4 cellular contexts compared by ENCODE assay signal in the genomic region with DNA sequence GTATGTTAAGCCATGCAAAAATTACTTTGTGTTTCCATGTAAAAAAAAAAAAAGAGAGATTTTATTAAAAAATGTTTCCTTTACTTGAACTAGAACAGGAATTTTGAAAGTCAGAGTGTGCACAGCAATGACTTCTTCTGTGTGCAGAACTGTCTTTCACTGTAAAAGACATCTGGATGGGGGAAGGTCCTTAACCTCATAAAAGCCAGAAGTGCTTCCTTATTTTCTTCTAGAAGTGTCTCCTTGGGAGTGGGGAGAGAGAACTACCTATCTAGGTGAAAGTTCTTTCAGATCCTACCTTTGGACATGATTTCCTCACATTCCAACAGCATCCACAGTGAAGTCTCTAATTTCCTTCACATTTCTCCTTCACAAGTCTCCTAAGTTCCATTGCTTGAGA.
"Had no signal": no experiment of that assay in that cellular context is flagged by ENCODE, and none has a peak within 500 bp of the region (broad histone marks: within the 10 kb centered on the region; RNA-seq: fewer than 3 reads in every experiment).

No MANE protein-coding gene starts in this region.

- H3K4me3 ChIP-seq: K562 had no signal

- H3K4me1 Mint-ChIP-seq: IgD-negative memory B cell had no signal

- H3K27ac Mint-ChIP-seq: IgD-negative memory B cell had no signal

- H3K27me3 Mint-ChIP-seq: IgD-negative memory B cell had no signal

- DNase-seq: IMR-90 had no signal

- H3K36me3 Mint-ChIP-seq: IgD-negative memory B cell had no signal

- H3K4me3 Mint-ChIP-seq: IgD-negative memory B cell had no signal

- ATAC-seq: HepG2, K562 had no signal
